18 cellular contexts compared by ENCODE assay signal in genomic region chr2:26536371-26537068, GRCh38. TPM values are rescaled to one million over a fixed set of nuclear protein-coding genes. Genes with fewer than 3 reads are reported as not detected.
DNase-seq lines count a peak whose midpoint lies in the region; ATAC-seq and TF ChIP-seq lines count a peak whose summit lies in the region.
"Had no signal": no experiment of that assay in that cellular context is flagged by ENCODE, and none has a peak within 500 bp of the region (broad histone marks: within the 10 kb centered on the region; RNA-seq: fewer than 3 reads in every experiment).

No MANE protein-coding gene starts in this region.

- no peak for TF ChIP-seq POLR2A in sigmoid colon (IDR thresholded peaks at IDR 0.05)

- H3K27me3 ChIP-seq in sigmoid colon: no peaks in the 10 kb centered on the region

- H3K4me1 ChIP-seq in sigmoid colon: no peaks in the 10 kb centered on the region

- intact Hi-C loops in cardiac septum (cut with DNase I) (no loop called here), left ventricle myocardium superior (cut with micrococcal nuclease) (no loop called here), sigmoid colon (cut with DNase I) (no loop called here)

- H3K4me3 ChIP-seq in sigmoid colon: no peak overlapping the region

- H3K9me3 ChIP-seq in sigmoid colon: no peaks in the 10 kb centered on the region

- 82 to 91% methylated on average over 20 of the region's 20 CpGs for whole genome bisulfite sequencing in sigmoid colon, 2 donors

- TF ChIP-seq EP300 in sigmoid colon (IDR thresholded peaks at IDR 0.05): no peak

- DNase-seq in cardiac septum (ENCODE audit: low spot score) (peak; percentile 65), left ventricle myocardium superior (no peak), mesenteric fat pad (ENCODE audit: low spot score) (peak; percentile 64), sigmoid colon (peak; percentile 42), GM10266 (ENCODE audit: extremely low spot score) (no peak), AG08395 (ENCODE audit: low spot score) (no peak)
- DNase-seq: C1 segment of cervical spinal cord; CD8-positive, alpha-beta memory T cell; HFFc6; MV-4-11; NCI-H1694 treated with DMSO at 0.1 percent for 48 hours; NCI-H510A treated with DMSO at 0.1 percent for 48 hours; NCI-H774; Right ventricle myocardium superior had no signal

- no peaks in the 10 kb centered on the region for H3K36me3 ChIP-seq in sigmoid colon

- TF ChIP-seq CTCF in sigmoid colon (IDR thresholded peaks at IDR 0.05) (no peak), GM10266 (IDR thresholded peaks at IDR 0.05; ENCODE audit: control insufficient read depth, insufficient read depth, low read depth, missing control alignments) (no peak)

- H3K27ac ChIP-seq in sigmoid colon: no peak overlapping the region
- H3K27ac ChIP-seq: KMS-11 had no signal

- ATAC-seq in left ventricle myocardium superior (no peak), GM18870 (IDR thresholded peaks at IDR 0.05; ENCODE audit: unreplicated experiment) (no peak)

RNA-seq across cellular contexts. Expression of gene OTOF, which starts 58.6 kb away (rescaled TPM):
- not detected for total RNA-seq in cardiac septum
- total RNA-seq in left ventricle myocardium superior: not detected
- 0.26 TPM for total RNA-seq in mesenteric fat pad
- under 1 TPM in 1 of 4 donors, not detected in 3; 0.71 TPM for total RNA-seq in sigmoid colon
- polyA plus RNA-seq in sigmoid colon: under 1 TPM in 1 of 3 donors, not detected in 2; 0.32 TPM
- total RNA-seq: A673, OCI-LY7, Right ventricle myocardium superior had no signal

Comparison
In these comparisons a context has a peak if more than half of its experiments do, and no peak if none do; other contexts are left out.
1. DNase-seq: peak in cardiac septum (single experiment), mesenteric fat pad (single experiment) and sigmoid colon (single experiment); none in left ventricle myocardium superior (single experiment), GM10266 (single experiment) and AG08395 (single experiment).